In genomic region chr2:73235315-73236028, GRCh38 we compare ENCODE assay signal across 9 cellular contexts. TPM values are rescaled to one million over a fixed set of nuclear protein-coding genes. Genes with fewer than 3 reads are reported as not detected.
DNase-seq lines count a peak whose midpoint lies in the region; ATAC-seq, FAIRE-seq and TF ChIP-seq lines count a peak whose summit lies in the region.
"Had no signal": no experiment of that assay in that cellular context is flagged by ENCODE, and none has a peak within 500 bp of the region (broad histone marks: within the 10 kb centered on the region; RNA-seq: fewer than 3 reads in every experiment).

No MANE protein-coding gene starts in this region.

- 39 to 42% methylated on average over 11 of the region's 11 CpGs for WGBS in testis, 2 donors

- no peaks in the 10 kb centered on the region for H3K27me3 ChIP-seq in testis

- peaks cover 47% of the 10 kb centered on the region for H3K4me1 Mint-ChIP-seq in activated CD4-positive, alpha-beta T cell treated with anti-CD3 and anti-CD28 coated beads, Interleukin-2, amount 10 ng/mL, durations not matched to agents 7 days and 5 days
- H3K4me1 Mint-ChIP-seq in activated T-helper 2 cell treated with anti-CD3 and anti-CD28 coated beads, Interferon-gamma antibody, Interleukin-2, Interleukin-4, amounts not matched to agents 10 μg/mL and 5 μg/mL and 100 μg/mL, durations not matched to agents 14 hours and 24 hours and 36 hours (ENCODE audit: low read depth): peaks cover 31% of the 10 kb centered on the region
- peaks cover 43 to 55% of the 10 kb centered on the region in 2 donors for H3K4me1 Mint-ChIP-seq in immature natural killer cell

- H3K36me3 ChIP-seq in testis (ENCODE audit: low read depth, missing control alignments): no peaks in the 10 kb centered on the region

- TF ChIP-seq CTCF in testis (IDR thresholded peaks at IDR 0.05): no peak

- H3K27me3 Mint-ChIP-seq in activated CD4-positive, alpha-beta T cell treated with anti-CD3 and anti-CD28 coated beads, Interleukin-2, amount 10 ng/mL, durations not matched to agents 7 days and 5 days: no peaks in the 10 kb centered on the region
- H3K27me3 Mint-ChIP-seq in activated T-helper 2 cell treated with anti-CD3 and anti-CD28 coated beads, Interferon-gamma antibody, Interleukin-2, Interleukin-4, amounts not matched to agents 10 μg/mL and 5 μg/mL and 100 μg/mL, durations not matched to agents 14 hours and 24 hours and 36 hours (ENCODE audit: low read depth): no peaks in the 10 kb centered on the region
- H3K27me3 Mint-ChIP-seq in immature natural killer cell (ENCODE audit: low read depth in 3 of 3): peaks cover 8 to 10% (median 8%) of the 10 kb centered on the region in 3 donors

- H3K27ac Mint-ChIP-seq in activated CD4-positive, alpha-beta T cell treated with anti-CD3 and anti-CD28 coated beads, Interleukin-2, amount 10 ng/mL, durations not matched to agents 7 days and 5 days: peak overlapping the region; percentile 93
- peak overlapping the region; percentile 92 for H3K27ac Mint-ChIP-seq in activated T-helper 2 cell treated with anti-CD3 and anti-CD28 coated beads, Interferon-gamma antibody, Interleukin-2, Interleukin-4, amounts not matched to agents 10 μg/mL and 5 μg/mL and 100 μg/mL, durations not matched to agents 14 hours and 24 hours and 36 hours
- peak overlapping the region; percentile 85 to 97 (median 94) for H3K27ac Mint-ChIP-seq in immature natural killer cell

- no peak for TF ChIP-seq POLR2A in testis (IDR thresholded peaks at IDR 0.05)

- no peak for DNase-seq in activated CD4-positive, alpha-beta T cell treated with anti-CD3 and anti-CD28 coated beads, Interleukin-2, amount 10 ng/mL, durations not matched to agents 7 days and 5 days
- no peak for DNase-seq in activated CD4-positive, alpha-beta T cell treated with anti-CD3 and anti-CD28 coated beads, Interleukin-2, amount 50 U/mL, for 4 hours
- no peak for DNase-seq in activated T-helper 2 cell treated with anti-CD3 and anti-CD28 coated beads, Interferon-gamma antibody, Interleukin-2, Interleukin-4, amounts not matched to agents 10 μg/mL and 5 μg/mL and 100 μg/mL, durations not matched to agents 14 hours and 24 hours and 36 hours (ENCODE audit: low spot score)
- DNase-seq in immature natural killer cell (no peak), testis (no peak), urothelium cell line (ENCODE audit: low spot score) (no peak)
- DNase-seq in stimulated activated CD4-positive, alpha-beta T cell treated with anti-CD3 and anti-CD28 coated beads, Interleukin-1b, Interleukin-23, amount 100 ng/mL, for 48 hours: no peak

- CTCF ChIA-PET in activated CD4-positive, alpha-beta T cell treated with anti-CD3 and anti-CD28 coated beads, Interleukin-2, amount 10 ng/mL, durations not matched to agents 7 days and 5 days (lab: Charles Lee): interaction anchor here (0.6 to 2.3 kb wide), 8 partner anchors 10 to 58 kb away, joined by 3 to 8 read pairs (median 4); no protein-coding TSS in a partner anchor

- peak overlapping the region; percentile 73 to 97 for H3K4me3 ChIP-seq in testis

- H3K9me3 ChIP-seq in testis: no peaks in the 10 kb centered on the region

- intact Hi-C loops in activated T-helper 2 cell treated with anti-CD3 and anti-CD28 coated beads, Interferon-gamma antibody, Interleukin-2, Interleukin-4, amounts not matched to agents 10 μg/mL and 5 μg/mL and 100 μg/mL, durations not matched to agents 14 hours and 24 hours and 36 hours (cut with micrococcal nuclease): loop anchor here (2.0 to 10.0 kb wide), 4 partner anchors 33 to 1219 kb away; partner anchors contain the start of genes INO80B, TPRKB and WBP1
- intact Hi-C loops in testis (cut with DNase I; ENCODE audit: low total_unique reads): no loop called here

- FAIRE-seq in urothelium cell line (lab: Jason Lieb, UNC): no peak

- no peak for ATAC-seq in GM21825 (IDR thresholded peaks at IDR 0.05; ENCODE audit: unreplicated experiment)

- peak overlapping the region; percentile 89 for H3K4me3 Mint-ChIP-seq in activated CD4-positive, alpha-beta T cell treated with anti-CD3 and anti-CD28 coated beads, Interleukin-2, amount 10 ng/mL, durations not matched to agents 7 days and 5 days
- peak overlapping the region; percentile 96 for H3K4me3 Mint-ChIP-seq in activated T-helper 2 cell treated with anti-CD3 and anti-CD28 coated beads, Interferon-gamma antibody, Interleukin-2, Interleukin-4, amounts not matched to agents 10 μg/mL and 5 μg/mL and 100 μg/mL, durations not matched to agents 14 hours and 24 hours and 36 hours (ENCODE audit: low read depth)
- peak overlapping the region; percentile 94 to 99 (median 96) for H3K4me3 Mint-ChIP-seq in immature natural killer cell

- peak overlapping the region; percentile 89 to 98 for H3K27ac ChIP-seq in testis

- no peaks in the 10 kb centered on the region for H3K9me3 Mint-ChIP-seq in activated CD4-positive, alpha-beta T cell treated with anti-CD3 and anti-CD28 coated beads, Interleukin-2, amount 10 ng/mL, durations not matched to agents 7 days and 5 days
- no peaks in the 10 kb centered on the region for H3K9me3 Mint-ChIP-seq in activated T-helper 2 cell treated with anti-CD3 and anti-CD28 coated beads, Interferon-gamma antibody, Interleukin-2, Interleukin-4, amounts not matched to agents 10 μg/mL and 5 μg/mL and 100 μg/mL, durations not matched to agents 14 hours and 24 hours and 36 hours
- no peaks in the 10 kb centered on the region for H3K9me3 Mint-ChIP-seq in immature natural killer cell

- peaks cover 30% of the 10 kb centered on the region for H3K4me1 ChIP-seq in testis

- POLR2A ChIA-PET in activated CD4-positive, alpha-beta T cell treated with anti-CD3 and anti-CD28 coated beads, Interleukin-2, amount 10 ng/mL, durations not matched to agents 7 days and 5 days (lab: Charles Lee): no interaction called here

- H3K36me3 Mint-ChIP-seq in activated CD4-positive, alpha-beta T cell treated with anti-CD3 and anti-CD28 coated beads, Interleukin-2, amount 10 ng/mL, durations not matched to agents 7 days and 5 days (ENCODE audit: low read depth): peaks cover 19% of the 10 kb centered on the region
- H3K36me3 Mint-ChIP-seq in activated T-helper 2 cell treated with anti-CD3 and anti-CD28 coated beads, Interferon-gamma antibody, Interleukin-2, Interleukin-4, amounts not matched to agents 10 μg/mL and 5 μg/mL and 100 μg/mL, durations not matched to agents 14 hours and 24 hours and 36 hours (ENCODE audit: low read depth): peaks cover 44% of the 10 kb centered on the region
- H3K36me3 Mint-ChIP-seq in immature natural killer cell: no peaks in the 10 kb centered on the region

RNA-seq across cellular contexts. Expression of gene CCT7, which starts 1.4 kb away (rescaled TPM):
- 100 to 1,000 TPM; 281 to 310 TPM for total RNA-seq in activated CD4-positive, alpha-beta T cell treated with anti-CD3 and anti-CD28 coated beads, Interleukin-2, amount 10 ng/mL, durations not matched to agents 7 days and 5 days
- 562 and 584 TPM in 2 replicates for total RNA-seq in activated T-helper 2 cell treated with anti-CD3 and anti-CD28 coated beads, Interferon-gamma antibody, Interleukin-2, Interleukin-4, amounts not matched to agents 10 μg/mL and 5 μg/mL and 100 μg/mL, durations not matched to agents 14 hours and 24 hours and 36 hours
- polyA plus RNA-seq in immature natural killer cell: 100 to 1,000 TPM; 240 to 379 (median 277) TPM
- 100 to 1,000 TPM; 237 to 262 TPM for total RNA-seq in testis
- 459 TPM for polyA plus RNA-seq in testis (ENCODE audit: insufficient read depth, low read depth, low replicate concordance)

RNA-seq across cellular contexts. Expression of gene PRADC1, which starts 2.4 kb away (rescaled TPM):
- 10 to 100 TPM; 12.5 to 13.7 TPM for total RNA-seq in activated CD4-positive, alpha-beta T cell treated with anti-CD3 and anti-CD28 coated beads, Interleukin-2, amount 10 ng/mL, durations not matched to agents 7 days and 5 days
- 10.5 and 11.4 TPM in 2 replicates for total RNA-seq in activated T-helper 2 cell treated with anti-CD3 and anti-CD28 coated beads, Interferon-gamma antibody, Interleukin-2, Interleukin-4, amounts not matched to agents 10 μg/mL and 5 μg/mL and 100 μg/mL, durations not matched to agents 14 hours and 24 hours and 36 hours
- polyA plus RNA-seq in immature natural killer cell (10 to 100 TPM; 34.1 to 70.2 (median 62.6) TPM), testis (ENCODE audit: insufficient read depth, low read depth, low replicate concordance) (47.1 TPM)
- total RNA-seq in testis: 10 to 100 TPM; 21.3 to 29.2 TPM

RNA-seq across cellular contexts. Expression of gene SMYD5, which starts 21.4 kb away (rescaled TPM):
- total RNA-seq in activated CD4-positive, alpha-beta T cell treated with anti-CD3 and anti-CD28 coated beads, Interleukin-2, amount 10 ng/mL, durations not matched to agents 7 days and 5 days: 10 to 100 TPM; 13.6 to 16.5 TPM
- total RNA-seq in activated T-helper 2 cell treated with anti-CD3 and anti-CD28 coated beads, Interferon-gamma antibody, Interleukin-2, Interleukin-4, amounts not matched to agents 10 μg/mL and 5 μg/mL and 100 μg/mL, durations not matched to agents 14 hours and 24 hours and 36 hours: 48.7 and 51.4 TPM in 2 replicates
- polyA plus RNA-seq in immature natural killer cell (10 to 100 TPM in 2 of 3 donors, 1 to 10 TPM in 1; 7.0 to 19.1 (median 10.2) TPM), testis (ENCODE audit: insufficient read depth, low read depth, low replicate concordance) (36.4 TPM)
- total RNA-seq in testis: 10 to 100 TPM; 53.0 to 58.2 TPM

RNA-seq across cellular contexts. Expression of gene NOTO, which starts 33.1 kb away (rescaled TPM):
- not detected for total RNA-seq in activated CD4-positive, alpha-beta T cell treated with anti-CD3 and anti-CD28 coated beads, Interleukin-2, amount 10 ng/mL, durations not matched to agents 7 days and 5 days
- not detected in 2 replicates for total RNA-seq in activated T-helper 2 cell treated with anti-CD3 and anti-CD28 coated beads, Interferon-gamma antibody, Interleukin-2, Interleukin-4, amounts not matched to agents 10 μg/mL and 5 μg/mL and 100 μg/mL, durations not matched to agents 14 hours and 24 hours and 36 hours
- polyA plus RNA-seq in immature natural killer cell (not detected), testis (ENCODE audit: insufficient read depth, low read depth, low replicate concordance) (not detected)
- under 1 TPM; 0.37 to 0.63 TPM for total RNA-seq in testis
- total RNA-seq: M059J had no signal

RNA-seq across cellular contexts. Expression of gene FBXO41, which starts 48.8 kb away (rescaled TPM):
- 10 to 100 TPM; 18.2 to 20.2 TPM for total RNA-seq in activated CD4-positive, alpha-beta T cell treated with anti-CD3 and anti-CD28 coated beads, Interleukin-2, amount 10 ng/mL, durations not matched to agents 7 days and 5 days
- 25.3 and 25.7 TPM in 2 replicates for total RNA-seq in activated T-helper 2 cell treated with anti-CD3 and anti-CD28 coated beads, Interferon-gamma antibody, Interleukin-2, Interleukin-4, amounts not matched to agents 10 μg/mL and 5 μg/mL and 100 μg/mL, durations not matched to agents 14 hours and 24 hours and 36 hours
- polyA plus RNA-seq in immature natural killer cell: 1 to 10 TPM in 1 of 3 donors, under 1 TPM in 1, not detected in 1; 0.40 to 1.2 TPM
- 10 to 100 TPM; 11.1 to 12.4 TPM for total RNA-seq in testis
- polyA plus RNA-seq in testis (ENCODE audit: insufficient read depth, low read depth, low replicate concordance): 4.9 TPM
